ENCODE assay signal across 14 cellular contexts in genomic region chr16:67644038-67644437, GRCh38. TPM values are rescaled to one million over a fixed set of nuclear protein-coding genes. Genes with fewer than 3 reads are reported as not detected.
A peak's percentile ranks its signal among the peaks of the same experiment; 100 is the strongest.
DNase-seq lines count a peak whose midpoint lies in the region; ATAC-seq, FAIRE-seq and TF ChIP-seq lines count a peak whose summit lies in the region.
"Had no signal": no experiment of that assay in that cellular context is flagged by ENCODE, and none has a peak within 500 bp of the region (broad histone marks: within the 10 kb centered on the region; RNA-seq: fewer than 3 reads in every experiment).

No MANE protein-coding gene starts in this region.

- dilution Hi-C loops in endothelial cell of umbilical vein (cut with MboI; ENCODE audit: extremely low pct_ligation_motif_present, low sequenced_read_pairs): no loop called here

- H3K27ac Mint-ChIP-seq in CD4-positive, alpha-beta T cell: peak overlapping the region; percentile 79

- H3K79me2 ChIP-seq in DOHH2 (ENCODE audit: control insufficient read depth, low read length) (peaks cover 24% of the 10 kb centered on the region), endothelial cell of umbilical vein (ENCODE audit: control insufficient read depth, insufficient read depth, low read length) (no peaks in the 10 kb centered on the region)

- peak overlapping the region; percentile 83 for H3K27ac ChIP-seq in CD4-positive, alpha-beta T cell (ENCODE audit: low read depth, low read length)
- H3K27ac ChIP-seq in DOHH2 (ENCODE audit: low read depth, low read length): no peak overlapping the region
- H3K27ac ChIP-seq in WERI-Rb-1: no peak overlapping the region; the same call in 1 of the 2 replicates
- H3K27ac ChIP-seq in endothelial cell of umbilical vein (ENCODE audit: insufficient read depth, low read depth, low read length): no peak overlapping the region
- H3K27ac ChIP-seq: GM23248 had no signal

- H3K9me2 ChIP-seq in DOHH2 (replicated peaks; ENCODE audit: control insufficient read depth, low read length): no peaks in the 10 kb centered on the region

- ATAC-seq in CD4-positive, alpha-beta T cell (ENCODE audit: poor library complexity): no peak
- ATAC-seq in HG03139 (IDR thresholded peaks at IDR 0.05; ENCODE audit: unreplicated experiment): no peak

- no peak overlapping the region for H3K9ac ChIP-seq in endothelial cell of umbilical vein (replicated peaks; ENCODE audit: extremely low read depth, insufficient read depth, low read length)
- H3K9ac ChIP-seq: GM23248 had no signal

- H3K9me3 Mint-ChIP-seq in CD4-positive, alpha-beta T cell: no peaks in the 10 kb centered on the region

- no peak for TF ChIP-seq POLR2A in endothelial cell of umbilical vein (IDR thresholded peaks at IDR 0.05; ENCODE audit: low read depth, low read length)

- BruUV-seq in endothelial cell of umbilical vein (replicated peaks; lab: Mats Ljungman, UMichigan): no TSS peak

- intact Hi-C loops in CD4-positive, alpha-beta T cell (cut with DNase I, micrococcal nuclease): loop anchor here (1.0 kb wide), 5 partner anchors 23 to 123 kb away; partner anchors contain the start of gene CTCF (in 1 of the 2)
- intact Hi-C loops in endothelial cell of umbilical vein (cut with micrococcal nuclease): loop anchor here (1.0 kb wide), 3 partner anchors 82 to 123 kb away; partner anchors contain the start of gene CTCF

- no peak for DNase-seq in CD4-positive, alpha-beta T cell
- no peak for DNase-seq in WERI-Rb-1
- DNase-seq in endothelial cell of umbilical vein (ENCODE audit: low read depth, low spot score): no peak
- DNase-seq in GOT3 (lab: John Stamatoyannopoulos, UW): no peak
- DNase-seq in NCI-H146 (lab: John Stamatoyannopoulos, UW): no peak
- DNase-seq in superior temporal gyrus (ENCODE audit: extremely low spot score): no peak
- DNase-seq: foreskin melanocyte, MG63 had no signal

- peaks cover 31% of the 10 kb centered on the region for H3K36me3 ChIP-seq in DOHH2 (ENCODE audit: control insufficient read depth, low read length)
- H3K36me3 ChIP-seq in WERI-Rb-1: peaks cover 13% of the 10 kb centered on the region
- H3K36me3 ChIP-seq in endothelial cell of umbilical vein (ENCODE audit: control insufficient read depth in 2 of 2, extremely low read depth in 1 of 2, insufficient read depth in 2 of 2, low read length in 2 of 2): no peaks in the 10 kb centered on the region

- peak overlapping the region; percentile 79 for H3K4me3 Mint-ChIP-seq in CD4-positive, alpha-beta T cell

- no peak for TF ChIP-seq CTCF in CD4-positive, alpha-beta T cell (IDR thresholded peaks at IDR 0.05)
- TF ChIP-seq CTCF in DOHH2 (IDR thresholded peaks at IDR 0.05; ENCODE audit: low read depth, low read length, poor library complexity, severe bottlenecking) (no peak), WERI-Rb-1 (IDR thresholded peaks at IDR 0.05; ENCODE audit: low read depth, low read length) (no peak), endothelial cell of umbilical vein (IDR thresholded peaks at IDR 0.05; ENCODE audit: extremely low read depth in 1 of 2, insufficient read depth in 1 of 2, low read depth in 1 of 2, low read length in 2 of 2) (no peak)

- H3K4me1 Mint-ChIP-seq in CD4-positive, alpha-beta T cell (ENCODE audit: low read depth): no peaks in the 10 kb centered on the region

- peaks cover 6% of the 10 kb centered on the region for H3F3A ChIP-seq in DOHH2 (ENCODE audit: control insufficient read depth, insufficient read depth)

- H3K27me3 ChIP-seq in CD4-positive, alpha-beta T cell (ENCODE audit: control insufficient read depth, insufficient read depth, low read length): no peaks in the 10 kb centered on the region
- H3K27me3 ChIP-seq in DOHH2 (ENCODE audit: control insufficient read depth, low read length): no peaks in the 10 kb centered on the region
- no peaks in the 10 kb centered on the region for H3K27me3 ChIP-seq in WERI-Rb-1 (ENCODE audit: insufficient read depth, low read depth, severe bottlenecking)
- peaks cover 9 to 14% of the 10 kb centered on the region in 2 experiments for H3K27me3 ChIP-seq in endothelial cell of umbilical vein (ENCODE audit: control insufficient read depth in 2 of 2, insufficient read depth in 2 of 2, low read length in 2 of 2)
- H3K27me3 ChIP-seq: MG63 had no signal

- H3K4me3 ChIP-seq in DOHH2 (ENCODE audit: low read length) (no peak overlapping the region), WERI-Rb-1 (ENCODE audit: low read depth, low read length) (peak overlapping the region; percentile 45; the same call in 1 of the 2 replicates), endothelial cell of umbilical vein (replicated peaks in 1 of 3; ENCODE audit: insufficient read depth in 1 of 3, low read depth in 1 of 3, low read length in 3 of 3) (no peak overlapping the region)
- H3K4me3 ChIP-seq: GM23248, MG63 had no signal

- no peak overlapping the region for H2AFZ ChIP-seq in endothelial cell of umbilical vein (ENCODE audit: low read depth, low read length)
- H2AFZ ChIP-seq: GM23248 had no signal

- no peaks in the 10 kb centered on the region for H3K9me1 ChIP-seq in endothelial cell of umbilical vein (replicated peaks; ENCODE audit: control insufficient read depth, extremely low read depth, insufficient read depth, low read length)

- CTCF ChIA-PET in CD4-positive, alpha-beta T cell (lab: Charles Lee): interaction anchor here (0.6 to 7.4 kb wide), 10 partner anchors 24 to 1190 kb away, joined by 3 to 65 read pairs (median 7); partner anchors contain the start of gene CTCF
- CTCF ChIA-PET in endothelial cell of umbilical vein (lab: Charles Lee): interaction anchor here (0.9 to 7.7 kb wide), 14 partner anchors 16 to 150 kb away, joined by 3 to 166 read pairs (median 6); partner anchors contain the start of genes ACD, CTCF, PARD6A and RIPOR1

- no peaks in the 10 kb centered on the region for H3K9me3 ChIP-seq in CD4-positive, alpha-beta T cell (ENCODE audit: control insufficient read depth, low read length)
- H3K9me3 ChIP-seq in DOHH2 (ENCODE audit: control insufficient read depth, insufficient read depth, low read length): no peaks in the 10 kb centered on the region
- H3K9me3 ChIP-seq in WERI-Rb-1 (ENCODE audit: severe bottlenecking): no peaks in the 10 kb centered on the region
- no peaks in the 10 kb centered on the region for H3K9me3 ChIP-seq in endothelial cell of umbilical vein (replicated peaks; ENCODE audit: control insufficient read depth, insufficient read depth, low read length)
- H3K9me3 ChIP-seq: MG63 had no signal

- H3K36me3 Mint-ChIP-seq in CD4-positive, alpha-beta T cell (ENCODE audit: low read depth): peaks cover 23% of the 10 kb centered on the region

- H3K4me2 ChIP-seq in DOHH2 (ENCODE audit: low read length) (peak overlapping the region; percentile 91), endothelial cell of umbilical vein (ENCODE audit: insufficient read depth, low read length) (no peak overlapping the region)

- no peaks in the 10 kb centered on the region for H3K27me3 Mint-ChIP-seq in CD4-positive, alpha-beta T cell

- H3K4me1 ChIP-seq in DOHH2 (ENCODE audit: control insufficient read depth, low read length) (peaks cover 25% of the 10 kb centered on the region), endothelial cell of umbilical vein (ENCODE audit: control insufficient read depth, extremely low read depth, insufficient read depth, low read length) (no peaks in the 10 kb centered on the region)

- POLR2A ChIA-PET in CD4-positive, alpha-beta T cell (lab: Charles Lee): interaction anchor here (1.3 to 5.8 kb wide), 7 partner anchors 15 to 436 kb away, joined by 3 to 90 read pairs (median 24); partner anchors contain the start of genes ACD and CTCF
- POLR2A ChIA-PET in endothelial cell of umbilical vein (lab: Charles Lee): interaction anchor here (0.7 kb wide), 2 partner anchors 10 to 76 kb away, joined by 3 to 4 read pairs; no protein-coding TSS in a partner anchor

- peak; percentile 38 for FAIRE-seq in endothelial cell of umbilical vein (lab: Jason Lieb, UNC)
- FAIRE-seq: endometrium, G401.6 had no signal

- H4K20me1 ChIP-seq in DOHH2 (ENCODE audit: control insufficient read depth, insufficient read depth, low read depth, low read length): no peaks in the 10 kb centered on the region
- no peaks in the 10 kb centered on the region for H4K20me1 ChIP-seq in endothelial cell of umbilical vein (replicated peaks; ENCODE audit: control insufficient read depth, extremely low read depth, insufficient read depth, low read length)

RNA-seq across cellular contexts. Expression of gene CARMIL2, which starts 0.9 kb away (rescaled TPM):
- 100 to 1,000 TPM; 147 to 148 TPM for total RNA-seq in CD4-positive, alpha-beta T cell
- 2.2 and 2.7 TPM in 2 replicates for total RNA-seq in endothelial cell of umbilical vein
- 0.65 and 0.95 TPM in 2 replicates for polyA plus RNA-seq in endothelial cell of umbilical vein
- 0.06 and 0.34 TPM in 2 replicates for polyA plus RNA-seq in endothelial cell of umbilical vein (2011; cell fraction: cytosol; rRNA removed)
- polyA plus RNA-seq in endothelial cell of umbilical vein (2011; cell fraction: nucleus; rRNA removed): 2.9 and 3.5 TPM in 2 replicates
- 0.15 and 0.53 TPM in 2 replicates for polyA plus RNA-seq in endothelial cell of umbilical vein (2012)
- 0.66 and 0.85 TPM in 2 replicates for polyA minus RNA-seq in endothelial cell of umbilical vein
- not detected for polyA minus RNA-seq in endothelial cell of umbilical vein (2011; cell fraction: cytosol; rRNA and poly(A)+ RNA removed)
- polyA minus RNA-seq in endothelial cell of umbilical vein (2011; cell fraction: nucleus; rRNA and poly(A)+ RNA removed): 1.5 and 1.8 TPM in 2 replicates
- total RNA-seq: GM23248, skeletal muscle tissue had no signal

RNA-seq across cellular contexts. Expression of gene ACD, which starts 16.0 kb away (rescaled TPM):
- total RNA-seq in CD4-positive, alpha-beta T cell: 10 to 100 TPM; 21.6 to 26.0 TPM
- total RNA-seq in endothelial cell of umbilical vein: 24.4 and 26.9 TPM in 2 replicates
- polyA plus RNA-seq in endothelial cell of umbilical vein: 36.0 and 45.1 TPM in 2 replicates
- 27.1 and 27.9 TPM in 2 replicates for polyA plus RNA-seq in endothelial cell of umbilical vein (2011; cell fraction: cytosol; rRNA removed)
- 40.4 and 46.8 TPM in 2 replicates for polyA plus RNA-seq in endothelial cell of umbilical vein (2011; cell fraction: nucleus; rRNA removed)
- 23.9 and 26.7 TPM in 2 replicates for polyA plus RNA-seq in endothelial cell of umbilical vein (2012)
- polyA minus RNA-seq in endothelial cell of umbilical vein: 10.5 and 14.6 TPM in 2 replicates
- 29.0 TPM for polyA minus RNA-seq in endothelial cell of umbilical vein (2011; cell fraction: cytosol; rRNA and poly(A)+ RNA removed)
- 9.6 and 9.9 TPM in 2 replicates for polyA minus RNA-seq in endothelial cell of umbilical vein (2011; cell fraction: nucleus; rRNA and poly(A)+ RNA removed)

RNA-seq across cellular contexts. Expression of gene PARD6A, which starts 16.7 kb away (rescaled TPM):
- total RNA-seq in CD4-positive, alpha-beta T cell: 1 to 10 TPM; 4.5 to 4.7 TPM
- 1.3 and 1.7 TPM in 2 replicates for total RNA-seq in endothelial cell of umbilical vein
- polyA plus RNA-seq in endothelial cell of umbilical vein: 2.9 and 4.3 TPM in 2 replicates
- 1.5 and 2.1 TPM in 2 replicates for polyA plus RNA-seq in endothelial cell of umbilical vein (2011; cell fraction: cytosol; rRNA removed)
- 0.51 and 1.1 TPM in 2 replicates for polyA plus RNA-seq in endothelial cell of umbilical vein (2011; cell fraction: nucleus; rRNA removed)
- polyA plus RNA-seq in endothelial cell of umbilical vein (2012): 1.1 and 1.5 TPM in 2 replicates
- 0.79 and 1.0 TPM in 2 replicates for polyA minus RNA-seq in endothelial cell of umbilical vein
- 3.2 TPM for polyA minus RNA-seq in endothelial cell of umbilical vein (2011; cell fraction: cytosol; rRNA and poly(A)+ RNA removed)
- 0.48 TPM in 1 of 2 replicates, not detected in the other for polyA minus RNA-seq in endothelial cell of umbilical vein (2011; cell fraction: nucleus; rRNA and poly(A)+ RNA removed)

RNA-seq across cellular contexts. Expression of gene ENKD1, which starts 22.5 kb away (rescaled TPM):
- 1 to 10 TPM; 2.0 to 3.5 TPM for total RNA-seq in CD4-positive, alpha-beta T cell
- total RNA-seq in endothelial cell of umbilical vein: 17.3 and 17.5 TPM in 2 replicates
- polyA plus RNA-seq in endothelial cell of umbilical vein: 16.7 and 21.9 TPM in 2 replicates
- 8.8 and 11.5 TPM in 2 replicates for polyA plus RNA-seq in endothelial cell of umbilical vein (2011; cell fraction: cytosol; rRNA removed)
- 21.1 and 21.4 TPM in 2 replicates for polyA plus RNA-seq in endothelial cell of umbilical vein (2011; cell fraction: nucleus; rRNA removed)
- 8.3 and 12.7 TPM in 2 replicates for polyA plus RNA-seq in endothelial cell of umbilical vein (2012)
- 3.6 and 8.2 TPM in 2 replicates for polyA minus RNA-seq in endothelial cell of umbilical vein
- 10.7 TPM for polyA minus RNA-seq in endothelial cell of umbilical vein (2011; cell fraction: cytosol; rRNA and poly(A)+ RNA removed)
- 6.3 and 6.5 TPM in 2 replicates for polyA minus RNA-seq in endothelial cell of umbilical vein (2011; cell fraction: nucleus; rRNA and poly(A)+ RNA removed)

RNA-seq across cellular contexts. Expression of gene C16orf86, which starts 22.6 kb away (rescaled TPM):
- 1 to 10 TPM; 2.0 to 2.4 TPM for total RNA-seq in CD4-positive, alpha-beta T cell
- total RNA-seq in endothelial cell of umbilical vein: 0.62 and 1.2 TPM in 2 replicates
- 0.80 and 0.98 TPM in 2 replicates for polyA plus RNA-seq in endothelial cell of umbilical vein
- polyA plus RNA-seq in endothelial cell of umbilical vein (2011; cell fraction: cytosol; rRNA removed): 0.65 and 1.4 TPM in 2 replicates
- 1.4 and 2.0 TPM in 2 replicates for polyA plus RNA-seq in endothelial cell of umbilical vein (2011; cell fraction: nucleus; rRNA removed)
- polyA plus RNA-seq in endothelial cell of umbilical vein (2012): 0.55 and 0.63 TPM in 2 replicates
- polyA minus RNA-seq in endothelial cell of umbilical vein: 0.11 and 0.46 TPM in 2 replicates
- not detected for polyA minus RNA-seq in endothelial cell of umbilical vein (2011; cell fraction: cytosol; rRNA and poly(A)+ RNA removed)
- not detected in 2 replicates for polyA minus RNA-seq in endothelial cell of umbilical vein (2011; cell fraction: nucleus; rRNA and poly(A)+ RNA removed)

Comparison
In these comparisons a context has a peak if more than half of its experiments do, and no peak if none do; other contexts are left out.
1. RNA of gene CARMIL2, which starts 0.9 kb away (total RNA-seq): 147 to 148 TPM in CD4-positive, alpha-beta T cell; 2.2 to 2.7 TPM in endothelial cell of umbilical vein; every median in the first group is over 10 times any median in the second.